Comparison of ENCODE assay signal across 21 cellular contexts in genomic region chr2:12672711-12673315, GRCh38. TPM values are rescaled to one million over a fixed set of nuclear protein-coding genes. Genes with fewer than 3 reads are reported as not detected.
DNase-seq lines count a peak whose midpoint lies in the region; FAIRE-seq and TF ChIP-seq lines count a peak whose summit lies in the region.
"Had no signal": no experiment of that assay in that cellular context is flagged by ENCODE, and none has a peak within 500 bp of the region (broad histone marks: within the 10 kb centered on the region; RNA-seq: fewer than 3 reads in every experiment).

No MANE protein-coding gene starts in this region.

- H3K4me2 ChIP-seq in endothelial cell of umbilical vein (ENCODE audit: insufficient read depth, low read length), result peak overlapping the region; percentile 1

- H3K27ac ChIP-seq in endothelial cell of umbilical vein (ENCODE audit: insufficient read depth, low read depth, low read length), result peak overlapping the region; percentile 65
- H3K27ac ChIP-seq: GM23248, HL-60 had no signal

- dilution Hi-C loops in endothelial cell of umbilical vein (cut with MboI; ENCODE audit: extremely low pct_ligation_motif_present, low sequenced_read_pairs), result no loop called here

- no peaks in the 10 kb centered on the region for H3K27me3 ChIP-seq in endothelial cell of umbilical vein (ENCODE audit: control insufficient read depth in 2 of 2, insufficient read depth in 2 of 2, low read length in 2 of 2)
- H3K27me3 ChIP-seq: BE2C had no signal

- no peak for FAIRE-seq in endothelial cell of umbilical vein (lab: Jason Lieb, UNC)
- FAIRE-seq: A204.1, GM12878, GM19239, H54 had no signal

- TF ChIP-seq CTCF in endothelial cell of umbilical vein (IDR thresholded peaks at IDR 0.05; ENCODE audit: extremely low read depth in 1 of 2, insufficient read depth in 1 of 2, low read depth in 1 of 2, low read length in 2 of 2), result no peak

- H3K4me1 ChIP-seq in endothelial cell of umbilical vein (ENCODE audit: control insufficient read depth, extremely low read depth, insufficient read depth, low read length), result peaks cover 33% of the 10 kb centered on the region

- H3K9me3 ChIP-seq in endothelial cell of umbilical vein (replicated peaks; ENCODE audit: control insufficient read depth, insufficient read depth, low read length), result no peaks in the 10 kb centered on the region
- H3K9me3 ChIP-seq: BE2C had no signal

- CTCF ChIA-PET in endothelial cell of umbilical vein (lab: Charles Lee), result interaction anchor here (0.6 to 4.9 kb wide), 5 partner anchors 8 to 335 kb away, joined by 3 to 36 read pairs (median 3); partner anchors contain the start of gene TRIB2

- H3K4me3 ChIP-seq in endothelial cell of umbilical vein (replicated peaks in 1 of 3; ENCODE audit: insufficient read depth in 1 of 3, low read depth in 1 of 3, low read length in 3 of 3), result no peak overlapping the region
- H3K4me3 ChIP-seq: GM12878, GM23248 had no signal

- peak overlapping the region; percentile 81 for H2AFZ ChIP-seq in endothelial cell of umbilical vein (ENCODE audit: low read depth, low read length)
- H2AFZ ChIP-seq: GM23248 had no signal

- POLR2A ChIA-PET in endothelial cell of umbilical vein (lab: Charles Lee), result interaction anchor here (1.7 kb wide), 1 partner anchor 44 kb away, joined by 8 read pairs; the partner anchor contains the start of gene TRIB2

- intact Hi-C loops in endothelial cell of umbilical vein (cut with micrococcal nuclease), result loop anchor here (2.0 to 5.0 kb wide), 4 partner anchors 116 to 516 kb away; no protein-coding TSS in a partner anchor
- intact Hi-C loops in cardiac septum (cut with DNase I), result no loop called here

- TF ChIP-seq POLR2A in endothelial cell of umbilical vein (IDR thresholded peaks at IDR 0.05; ENCODE audit: low read depth, low read length), result no peak

- no peaks in the 10 kb centered on the region for H3K9me1 ChIP-seq in endothelial cell of umbilical vein (replicated peaks; ENCODE audit: control insufficient read depth, extremely low read depth, insufficient read depth, low read length)

- no peak overlapping the region for H3K9ac ChIP-seq in endothelial cell of umbilical vein (replicated peaks; ENCODE audit: extremely low read depth, insufficient read depth, low read length)
- H3K9ac ChIP-seq: GM23248 had no signal

- H4K20me1 ChIP-seq in endothelial cell of umbilical vein (replicated peaks; ENCODE audit: control insufficient read depth, extremely low read depth, insufficient read depth, low read length), result no peaks in the 10 kb centered on the region

- H3K36me3 ChIP-seq in endothelial cell of umbilical vein (ENCODE audit: control insufficient read depth in 2 of 2, extremely low read depth in 1 of 2, insufficient read depth in 2 of 2, low read length in 2 of 2), result no peaks in the 10 kb centered on the region
- H3K36me3 ChIP-seq: BE2C had no signal

- no TSS peak for BruUV-seq in endothelial cell of umbilical vein (replicated peaks; lab: Mats Ljungman, UMichigan)

- DNase-seq in endothelial cell of umbilical vein (ENCODE audit: low read depth, low spot score) (peak; percentile 38), inferior parietal cortex (ENCODE audit: extremely low spot score) (peak; percentile 8), middle frontal gyrus (ENCODE audit: extremely low spot score, low spot score) (peak; percentile 29), NCI-H1048 (lab: John Stamatoyannopoulos, UW) (no peak), cardiac septum (ENCODE audit: low spot score) (no peak)
- DNase-seq in stimulated activated CD4-positive, alpha-beta T cell treated with anti-CD3 and anti-CD28 coated beads, Interleukin-15, amount 100 ng/mL, for 24 hours, result no peak
- DNase-seq: ACHN; BE2C; CD4-positive, CD25-positive, alpha-beta regulatory T cell; CD8-positive, alpha-beta memory T cell; COR-L47; DMS53; DND-41; EL; GM23248; HCEC 1CT had no signal

- no peaks in the 10 kb centered on the region for H3K79me2 ChIP-seq in endothelial cell of umbilical vein (ENCODE audit: control insufficient read depth, insufficient read depth, low read length)

TF ChIP-seq in endothelial cell of umbilical vein, 7 proteins besides CTCF, POLR2A, EP300 and RAD21:
- TF ChIP-seq JUN (IDR thresholded peaks at IDR 0.05; ENCODE audit: borderline replicate concordance, insufficient read depth, insufficient read length, low read depth) (no peak), POLR2AphosphoS5 (IDR thresholded peaks at IDR 0.05; ENCODE audit: insufficient read depth, low read depth, low read length) (no peak), EZH2 (IDR thresholded peaks at IDR 0.05; ENCODE audit: borderline replicate concordance, low read depth, low read length, severe bottlenecking) (no peak), FOS (IDR thresholded peaks at IDR 0.05; ENCODE audit: borderline replicate concordance, insufficient read depth, low read length) (no peak)
- TF ChIP-seq, protein P1, sequence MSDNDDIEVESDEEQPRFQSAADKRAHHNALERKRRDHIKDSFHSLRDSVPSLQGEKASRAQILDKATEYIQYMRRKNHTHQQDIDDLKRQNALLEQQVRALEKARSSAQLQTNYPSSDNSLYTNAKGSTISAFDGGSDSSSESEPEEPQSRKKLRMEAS (IDR thresholded peaks at IDR 0.05; ENCODE audit: insufficient read depth, insufficient read length), result no peak
TF ChIP-seq in endothelial cell of umbilical vein: peak in this region for 0.

RNA-seq across cellular contexts. Expression of gene TRIB2, which starts 43.9 kb away (rescaled TPM):
- 17.6 and 20.5 TPM in 2 replicates for total RNA-seq in endothelial cell of umbilical vein
- 12.7 and 15.8 TPM in 2 replicates for polyA plus RNA-seq in endothelial cell of umbilical vein
- 11.8 and 12.3 TPM in 2 replicates for polyA plus RNA-seq in endothelial cell of umbilical vein (2011; cell fraction: cytosol; rRNA removed)
- 26.8 and 40.7 TPM in 2 replicates for polyA plus RNA-seq in endothelial cell of umbilical vein (2011; cell fraction: nucleus; rRNA removed)
- 22.9 and 24.9 TPM in 2 replicates for polyA plus RNA-seq in endothelial cell of umbilical vein (2012)
- polyA minus RNA-seq in endothelial cell of umbilical vein, result 24.2 and 31.0 TPM in 2 replicates
- not detected for polyA minus RNA-seq in endothelial cell of umbilical vein (2011; cell fraction: cytosol; rRNA and poly(A)+ RNA removed)
- 20.3 and 33.3 TPM in 2 replicates for polyA minus RNA-seq in endothelial cell of umbilical vein (2011; cell fraction: nucleus; rRNA and poly(A)+ RNA removed)
- total RNA-seq in cardiac septum, result 49.9 TPM

Comparison
In these comparisons a context has a peak if more than half of its experiments do, and no peak if none do; other contexts are left out.
1. DNase-seq: peak in endothelial cell of umbilical vein (single experiment), inferior parietal cortex (single experiment) and middle frontal gyrus (single experiment); none in NCI-H1048 (single experiment), cardiac septum (single experiment) and stimulated activated CD4-positive, alpha-beta T cell treated with anti-CD3 and anti-CD28 coated beads, Interleukin-15, amount 100 ng/mL, for 24 hours (single experiment).